31 cellular contexts compared by ENCODE assay signal in the genomic region with DNA sequence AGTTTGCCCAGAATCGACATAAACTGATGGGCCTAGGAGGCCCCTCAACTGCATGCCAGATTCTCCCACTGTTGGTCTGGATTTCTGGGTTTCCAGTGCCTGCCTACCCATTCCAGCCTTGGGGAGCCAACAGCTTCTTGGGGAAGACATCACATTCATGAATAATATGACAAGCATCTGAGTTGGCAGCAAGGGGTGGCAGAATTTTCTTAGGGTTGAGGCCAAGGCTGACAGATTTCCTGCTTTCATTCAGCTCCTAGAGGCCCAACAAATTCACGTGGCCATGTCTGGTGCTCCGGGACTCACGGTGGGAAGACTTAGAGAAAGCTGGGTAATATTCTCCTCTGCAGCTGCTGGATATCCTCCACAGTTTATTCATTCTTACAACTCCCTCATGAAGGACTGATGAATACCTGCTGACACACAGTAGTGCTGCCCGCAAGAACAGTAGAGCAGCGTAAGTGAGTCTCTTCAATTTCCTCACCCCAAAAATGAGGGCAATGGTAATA.
"Had no signal": no experiment of that assay in that cellular context is flagged by ENCODE, and none has a peak within 500 bp of the region (broad histone marks: within the 10 kb centered on the region; RNA-seq: fewer than 3 reads in every experiment).

No MANE protein-coding gene starts in this region.

- H3K27me3 Mint-ChIP-seq: activated CD4-positive, alpha-beta memory T cell treated with anti-CD3 and anti-CD28 coated beads, Interleukin-2, amount 10 ng/mL, durations not matched to agents 7 days and 5 days; activated CD4-positive, alpha-beta T cell treated with anti-CD3 and anti-CD28 coated beads, Interleukin-2, amount 10 ng/mL, durations not matched to agents 7 days and 5 days; activated naive CD4-positive, alpha-beta T cell treated with anti-CD3 and anti-CD28 coated beads, Interleukin-2, amount 10 ng/mL, durations not matched to agents 7 days and 5 days; activated naive CD8-positive, alpha-beta T cell treated with anti-CD3 and anti-CD28 coated beads, Interleukin-2, amount 10 ng/mL, durations not matched to agents 7 days and 5 days; activated T-cell treated with anti-CD3 and anti-CD28 coated beads, Interleukin-2, amount 50 U/mL, for 24 hours; stimulated activated naive B cell treated with anti-CD40 and anti-IgM and Interleukin-4, amounts not matched to agents 10 μg/mL and 1 μg/mL and 100 μg/mL, for 72 hours had no signal

- H3K36me3 ChIP-seq: breast epithelium, esophagus squamous epithelium, gastrocnemius medialis, left ventricle myocardium inferior, neural progenitor cell, right atrium auricular region, stomach had no signal

- H3K36me3 Mint-ChIP-seq: activated naive CD4-positive, alpha-beta T cell treated with anti-CD3 and anti-CD28 coated beads, Interleukin-2, amount 10 ng/mL, durations not matched to agents 7 days and 5 days; activated naive CD8-positive, alpha-beta T cell treated with anti-CD3 and anti-CD28 coated beads, Interleukin-2, amount 10 ng/mL, durations not matched to agents 7 days and 5 days; natural killer cell; stimulated activated naive B cell treated with anti-CD40 and anti-IgM and Interleukin-4, amounts not matched to agents 10 μg/mL and 1 μg/mL and 100 μg/mL, for 72 hours had no signal

- H3K4me3 ChIP-seq: breast epithelium, esophagus squamous epithelium, gastrocnemius medialis, left ventricle myocardium inferior, lung, neural progenitor cell, right atrium auricular region, smooth muscle cell, stomach had no signal

- H3K27me3 ChIP-seq: breast epithelium, esophagus squamous epithelium, gastrocnemius medialis, neural progenitor cell, right atrium auricular region, stomach had no signal

- H3K4me1 ChIP-seq: breast epithelium, esophagus squamous epithelium, gastrocnemius medialis, left ventricle myocardium inferior, neural progenitor cell, right atrium auricular region, stomach had no signal

- H3K9ac ChIP-seq: neural progenitor cell had no signal

- H2AFZ ChIP-seq: neural progenitor cell had no signal

- ATAC-seq: gastrocnemius medialis; natural killer cell; stimulated activated naive B cell treated with anti-CD40 and anti-IgM and Interleukin-4, amounts not matched to agents 10 μg/mL and 1 μg/mL and 100 μg/mL, for 72 hours had no signal

- H3K4me1 Mint-ChIP-seq: activated CD4-positive, alpha-beta memory T cell treated with anti-CD3 and anti-CD28 coated beads, Interleukin-2, amount 10 ng/mL, durations not matched to agents 7 days and 5 days; activated CD4-positive, alpha-beta T cell treated with anti-CD3 and anti-CD28 coated beads, Interleukin-2, amount 10 ng/mL, durations not matched to agents 7 days and 5 days; activated naive CD4-positive, alpha-beta T cell treated with anti-CD3 and anti-CD28 coated beads, Interleukin-2, amount 10 ng/mL, durations not matched to agents 7 days and 5 days; activated naive CD8-positive, alpha-beta T cell treated with anti-CD3 and anti-CD28 coated beads, Interleukin-2, amount 10 ng/mL, durations not matched to agents 7 days and 5 days; natural killer cell; neural progenitor cell; stimulated activated naive B cell treated with anti-CD40 and anti-IgM and Interleukin-4, amounts not matched to agents 10 μg/mL and 1 μg/mL and 100 μg/mL, for 72 hours had no signal

- H3K27ac ChIP-seq: breast epithelium, epithelial cell of prostate, esophagus squamous epithelium, gastrocnemius medialis, left ventricle myocardium inferior, neural progenitor cell, right atrium auricular region, stomach had no signal

- H3K9me3 ChIP-seq: esophagus squamous epithelium, gastrocnemius medialis had no signal

- H3K4me3 Mint-ChIP-seq: activated CD4-positive, alpha-beta memory T cell treated with anti-CD3 and anti-CD28 coated beads, Interleukin-2, amount 10 ng/mL, durations not matched to agents 7 days and 5 days; activated CD4-positive, alpha-beta T cell treated with anti-CD3 and anti-CD28 coated beads, Interleukin-2, amount 10 ng/mL, durations not matched to agents 7 days and 5 days; activated naive CD4-positive, alpha-beta T cell treated with anti-CD3 and anti-CD28 coated beads, Interleukin-2, amount 10 ng/mL, durations not matched to agents 7 days and 5 days; activated naive CD8-positive, alpha-beta T cell treated with anti-CD3 and anti-CD28 coated beads, Interleukin-2, amount 10 ng/mL, durations not matched to agents 7 days and 5 days; activated T-cell treated with anti-CD3 and anti-CD28 coated beads, Interleukin-2, amount 50 U/mL, for 24 hours; natural killer cell; neural progenitor cell; stimulated activated naive B cell treated with anti-CD40 and anti-IgM and Interleukin-4, amounts not matched to agents 10 μg/mL and 1 μg/mL and 100 μg/mL, for 72 hours had no signal

- H3K4me2 ChIP-seq: neural progenitor cell, smooth muscle cell had no signal

- DNase-seq: activated CD4-positive, alpha-beta memory T cell treated with anti-CD3 and anti-CD28 coated beads, Interleukin-2, amount 10 ng/mL, durations not matched to agents 7 days and 5 days; activated CD4-positive, alpha-beta T cell treated with anti-CD3 and anti-CD28 coated beads, Interleukin-2, amount 10 ng/mL, durations not matched to agents 7 days and 5 days; activated CD4-positive, CD25-positive, alpha-beta regulatory T cell treated with anti-CD3 and anti-CD28 coated beads, Interleukin-2, amount 50 U/mL, for 72 hours; activated CD8-positive, alpha-beta memory T cell treated with anti-CD3 and anti-CD28 coated beads, Interleukin-2, amount 50 U/mL, for 48 hours; activated gamma-delta T cell; activated naive CD4-positive, alpha-beta T cell treated with anti-CD3 and anti-CD28 coated beads, Interleukin-2, amount 10 ng/mL, durations not matched to agents 7 days and 5 days; activated naive CD8-positive, alpha-beta T cell treated with anti-CD3 and anti-CD28 coated beads, Interleukin-2, amount 10 ng/mL, durations not matched to agents 7 days and 5 days; activated T-cell treated with anti-CD3 and anti-CD28 coated beads, Interleukin-2, amount 50 U/mL, for 24 hours; amniotic stem cell; central memory CD4-positive, alpha-beta T cell; dermis blood vessel endothelial cell; effector CD4-positive, alpha-beta T cell; esophagus squamous epithelium; gastrocnemius medialis; glutamatergic neuron; islet precursor cell; left ventricle myocardium inferior; mesendoderm; natural killer cell; occipital lobe; stimulated activated CD4-positive, alpha-beta T cell treated with anti-CD3 and anti-CD28 coated beads, Interleukin-1b, Interleukin-23, amount 100 ng/mL, for 48 hours; stimulated activated naive B cell treated with anti-CD40 and anti-IgM and Interleukin-4, amounts not matched to agents 10 μg/mL and 1 μg/mL and 100 μg/mL, for 72 hours; stomach; T-helper 9 cell; trophoblast cell had no signal

- H3K27ac Mint-ChIP-seq: activated CD4-positive, alpha-beta memory T cell treated with anti-CD3 and anti-CD28 coated beads, Interleukin-2, amount 10 ng/mL, durations not matched to agents 7 days and 5 days; activated CD4-positive, alpha-beta T cell treated with anti-CD3 and anti-CD28 coated beads, Interleukin-2, amount 10 ng/mL, durations not matched to agents 7 days and 5 days; activated naive CD4-positive, alpha-beta T cell treated with anti-CD3 and anti-CD28 coated beads, Interleukin-2, amount 10 ng/mL, durations not matched to agents 7 days and 5 days; activated naive CD8-positive, alpha-beta T cell treated with anti-CD3 and anti-CD28 coated beads, Interleukin-2, amount 10 ng/mL, durations not matched to agents 7 days and 5 days; activated T-cell treated with anti-CD3 and anti-CD28 coated beads, Interleukin-2, amount 50 U/mL, for 24 hours; natural killer cell; neural progenitor cell; stimulated activated naive B cell treated with anti-CD40 and anti-IgM and Interleukin-4, amounts not matched to agents 10 μg/mL and 1 μg/mL and 100 μg/mL, for 72 hours had no signal
